In the genomic region with DNA sequence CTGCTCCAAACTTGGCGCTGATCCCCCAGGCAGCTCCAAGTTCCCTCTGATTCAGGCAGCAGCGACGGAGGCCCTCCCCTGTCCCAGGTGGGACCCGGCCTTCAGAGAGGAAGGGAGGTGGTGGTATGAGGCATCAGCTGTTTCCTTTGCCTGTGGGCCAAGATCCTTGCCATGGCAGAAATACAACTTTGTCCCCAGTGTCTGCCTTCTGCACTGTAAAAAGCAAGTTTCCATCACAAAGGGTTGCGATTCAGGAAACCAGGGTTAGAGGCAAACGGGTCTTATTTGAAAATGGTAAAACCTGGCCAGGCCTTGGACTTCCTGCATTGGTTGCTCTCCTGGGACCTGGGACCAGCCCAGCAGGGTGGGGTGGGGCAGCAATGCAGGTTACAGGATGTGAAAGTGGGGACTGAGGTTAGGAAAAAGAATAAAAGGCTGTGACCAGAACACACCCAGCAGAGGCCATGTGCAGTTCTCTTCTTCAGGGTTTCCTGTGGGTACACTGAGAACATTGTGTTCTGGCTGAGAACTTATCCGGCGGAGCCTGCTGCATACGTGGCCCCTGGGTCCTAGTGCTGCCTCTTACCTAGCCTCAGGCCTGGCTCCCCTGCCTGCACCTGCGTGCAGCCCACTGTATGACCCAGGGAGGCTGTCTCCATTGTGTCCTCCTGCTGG, we compare ENCODE assay signal across 8 cellular contexts. TPM values are rescaled to one million over a fixed set of nuclear protein-coding genes. Genes with fewer than 3 reads are reported as not detected.
DNase-seq lines count a peak whose midpoint lies in the region; ATAC-seq and TF ChIP-seq lines count a peak whose summit lies in the region.

No MANE protein-coding gene starts in this region.

- WGBS in body of pancreas, 2 donors: 15 to 22% methylated on average over 10 of the region's 10 CpGs

- H3K9me3 ChIP-seq in BE2C: no peaks in the 10 kb centered on the region
- H3K9me3 ChIP-seq in T-helper 17 cell (ENCODE audit: control insufficient read depth, low read length, poor library complexity, severe bottlenecking): no peaks in the 10 kb centered on the region
- H3K9me3 ChIP-seq in body of pancreas: no peaks in the 10 kb centered on the region

- DNase-seq in BE2C (peak; percentile 27), T-helper 17 cell (peak in 2 of 3 donors; percentile 40 to 51), body of pancreas (peak; percentile 84 to 95 (median 92)), islet precursor cell (peak; percentile 82), OCI-M1 (lab: John Stamatoyannopoulos, UW) (no peak)
- peak; percentile 27 to 31 for DNase-seq in stimulated activated CD4-positive, alpha-beta T cell treated with anti-CD3 and anti-CD28 coated beads, Interleukin-15, amount 100 ng/mL, for 1 hour (ENCODE audit: low read depth in 1 of 2, low spot score in 1 of 2)

- TF ChIP-seq POLR2A in body of pancreas (IDR thresholded peaks at IDR 0.05): peak; percentile 47 to 89 (median 80)

- H3K27me3 ChIP-seq in BE2C: no peaks in the 10 kb centered on the region
- H3K27me3 ChIP-seq in body of pancreas: no peaks in the 10 kb centered on the region

- ATAC-seq in GM19324 (IDR thresholded peaks at IDR 0.05; ENCODE audit: low FRiP score, unreplicated experiment) (peak; percentile 83), HG03439 (IDR thresholded peaks at IDR 0.05; ENCODE audit: unreplicated experiment) (peak; percentile 80), T-helper 17 cell (peak; percentile 94), body of pancreas (peak; percentile 95)

- H3K27me3 Mint-ChIP-seq in T-helper 17 cell: no peaks in the 10 kb centered on the region

- intact Hi-C loops in body of pancreas (cut with DNase I): no loop called here

- H3K4me1 ChIP-seq in BE2C (peaks cover 21% of the 10 kb centered on the region), body of pancreas (peaks cover 86% of the 10 kb centered on the region)

- peaks cover 58% of the 10 kb centered on the region for H3K4me1 Mint-ChIP-seq in T-helper 17 cell

- H3K4me3 ChIP-seq in BE2C (ENCODE audit: low read depth, low read length) (peak overlapping the region; percentile 23; the same call in 1 of the 2 replicates), body of pancreas (no peak overlapping the region)

- no peak for TF ChIP-seq CTCF in BE2C (IDR thresholded peaks at IDR 0.05; ENCODE audit: low read depth, low read length)
- peak in 1 of 7 experiments; percentile 19 for TF ChIP-seq CTCF in body of pancreas (IDR thresholded peaks at IDR 0.05)

- no peaks in the 10 kb centered on the region for H3K36me3 Mint-ChIP-seq in T-helper 17 cell (ENCODE audit: low read depth)

- H3K27ac ChIP-seq in body of pancreas: peak overlapping the region; percentile 85 to 97 (median 95)

- peak overlapping the region; percentile 85 for H3K4me3 Mint-ChIP-seq in T-helper 17 cell

- peak overlapping the region; percentile 91 for H3K27ac Mint-ChIP-seq in T-helper 17 cell

- H3K36me3 ChIP-seq in BE2C (no peaks in the 10 kb centered on the region), body of pancreas (replicated peaks in 1 of 2; ENCODE audit: insufficient read depth in 1 of 2, low read depth in 2 of 2) (no peaks in the 10 kb centered on the region)

RNA-seq across cellular contexts. Expression of a gene that starts 25.1 kb away (rescaled TPM):
- polyA plus RNA-seq in BE2C (2012; ENCODE audit: insufficient read depth, insufficient read length, low read depth): 468 TPM
- total RNA-seq in T-helper 17 cell: 100 to 1,000 TPM; 186 to 300 TPM
- 100 to 1,000 TPM; 238 to 269 TPM for total RNA-seq in body of pancreas

RNA-seq across cellular contexts. Expression of a gene that starts 32.5 kb away (rescaled TPM):
- polyA plus RNA-seq in BE2C (2012; ENCODE audit: insufficient read depth, insufficient read length, low read depth): 22.0 TPM
- 10 to 100 TPM; 14.0 to 14.6 TPM for total RNA-seq in T-helper 17 cell
- total RNA-seq in body of pancreas: 10 to 100 TPM; 16.1 to 17.1 TPM

RNA-seq across cellular contexts. Expression of a gene that starts 32.8 kb away (rescaled TPM):
- 95.9 TPM for polyA plus RNA-seq in BE2C (2012; ENCODE audit: insufficient read depth, insufficient read length, low read depth)
- total RNA-seq in T-helper 17 cell (10 to 100 TPM; 69.5 to 85.7 TPM), body of pancreas (10 to 100 TPM; 40.9 to 59.4 TPM)
